In genomic region chr4:168622600-168622999, GRCh38 we compare ENCODE assay signal across 13 cellular contexts.
"Had no signal": no experiment of that assay in that cellular context is flagged by ENCODE, and none has a peak within 500 bp of the region (broad histone marks: within the 10 kb centered on the region; RNA-seq: fewer than 3 reads in every experiment).

No MANE protein-coding gene starts in this region.

- H3K4me1 ChIP-seq: suprapubic skin, upper lobe of left lung had no signal

- H3K27me3 ChIP-seq: suprapubic skin, upper lobe of left lung had no signal

- H3K36me3 ChIP-seq: suprapubic skin, upper lobe of left lung, WERI-Rb-1 had no signal

- H3K27ac ChIP-seq: SK-N-MC, suprapubic skin, upper lobe of left lung, WERI-Rb-1 had no signal

- H3K4me3 ChIP-seq: SK-N-MC, suprapubic skin, upper lobe of left lung had no signal

- DNase-seq: activated CD4-positive, alpha-beta T cell treated with anti-CD3 and anti-CD28 coated beads for 4 hours; activated CD8-positive, alpha-beta T cell treated with anti-CD3 and anti-CD28 coated beads, Interleukin-2, amount 10 ng/mL, durations not matched to agents 7 days and 5 days; activated naive CD4-positive, alpha-beta T cell treated with anti-CD3 and anti-CD28 coated beads for 36 hours; effector memory CD4-positive, alpha-beta T cell; immature natural killer cell; left colon; retina; stimulated activated naive CD4-positive, alpha-beta T cell treated with Interleukin-2 at 50 U/mL for 16 hours; T-helper 1 cell; upper lobe of left lung; WERI-Rb-1 had no signal

- H3K9me3 ChIP-seq: suprapubic skin, upper lobe of left lung had no signal

- ATAC-seq: activated CD8-positive, alpha-beta T cell treated with anti-CD3 and anti-CD28 coated beads, Interleukin-2, amount 10 ng/mL, durations not matched to agents 7 days and 5 days; left colon had no signal
